18 cellular contexts compared by ENCODE assay signal in the genomic region with DNA sequence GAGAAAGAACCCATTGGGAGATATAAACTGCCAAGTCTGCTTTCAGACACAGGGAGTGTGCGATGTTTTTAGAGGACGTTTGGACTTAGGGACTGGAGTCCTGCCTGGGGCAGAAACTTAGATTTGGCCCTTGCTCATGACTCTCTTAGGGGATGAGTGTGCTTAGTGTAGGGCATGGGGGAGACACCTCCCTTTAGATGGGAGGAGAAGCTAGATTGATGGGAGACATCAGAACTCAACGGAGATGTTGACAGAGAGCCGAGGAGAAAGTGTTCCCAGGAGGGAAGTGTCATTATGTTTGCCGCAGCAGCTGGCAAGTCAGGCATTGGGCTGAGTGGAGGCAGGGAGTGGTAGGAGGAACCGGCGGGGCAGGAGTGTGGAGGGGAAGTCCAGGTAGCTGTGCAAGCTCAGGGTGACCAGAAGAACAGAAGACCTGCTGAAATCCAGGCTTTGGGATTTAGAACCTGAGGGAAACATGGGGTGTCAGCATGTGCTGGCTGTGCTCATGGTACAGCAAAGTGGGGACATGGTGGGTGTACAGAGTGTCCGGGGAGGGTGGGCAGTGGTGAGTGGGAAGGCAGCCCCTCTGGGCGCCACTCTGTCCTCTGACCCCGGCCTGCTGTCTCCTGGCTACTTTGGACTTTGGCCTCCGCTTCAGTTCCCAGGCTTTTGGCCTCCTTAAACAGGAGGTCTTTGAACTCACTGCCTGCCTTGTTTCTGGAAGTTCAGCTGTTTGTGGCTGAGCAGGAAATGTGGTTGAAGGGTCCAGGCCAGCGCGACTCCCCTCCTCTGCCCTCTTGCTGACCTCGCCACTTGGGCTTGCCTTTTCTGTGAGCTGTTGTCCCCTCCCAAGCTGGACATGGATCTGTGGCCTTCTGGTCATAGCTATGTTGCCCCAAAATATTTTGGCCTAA. TPM values are rescaled to one million over a fixed set of nuclear protein-coding genes. Genes with fewer than 3 reads are reported as not detected.
DNase-seq lines count a peak whose midpoint lies in the region; ATAC-seq, FAIRE-seq and TF ChIP-seq lines count a peak whose summit lies in the region.
"Had no signal": no experiment of that assay in that cellular context is flagged by ENCODE, and none has a peak within 500 bp of the region (broad histone marks: within the 10 kb centered on the region; RNA-seq: fewer than 3 reads in every experiment).

No MANE protein-coding gene starts in this region.

- TF ChIP-seq CTCF in bronchial epithelial cell (IDR thresholded peaks at IDR 0.05; ENCODE audit: insufficient read depth, low read length, severe bottlenecking) (no peak), gastroesophageal sphincter (IDR thresholded peaks at IDR 0.05) (no peak)

- H3K27ac ChIP-seq in mesodermal cell (ENCODE audit: low read depth, low read length, severe bottlenecking), result peak overlapping the region; percentile 19
- peak overlapping the region in 1 of 4 donors; percentile 16 for H3K27ac ChIP-seq in gastroesophageal sphincter
- H3K27ac ChIP-seq: psoas muscle had no signal

- TF ChIP-seq EP300 in gastroesophageal sphincter (IDR thresholded peaks at IDR 0.05), result no peak

- no peak for TF ChIP-seq POLR2A in gastroesophageal sphincter (IDR thresholded peaks at IDR 0.05)

- H3K9me3 ChIP-seq in mesodermal cell (ENCODE audit: control insufficient read depth, low read length) (no peaks in the 10 kb centered on the region), gastroesophageal sphincter (no peaks in the 10 kb centered on the region)
- H3K9me3 ChIP-seq: psoas muscle had no signal

- ATAC-seq in GM21576 (IDR thresholded peaks at IDR 0.05; ENCODE audit: unreplicated experiment), result no peak
- ATAC-seq in gastroesophageal sphincter, result no peak
- ATAC-seq in GM19328 (IDR thresholded peaks at IDR 0.05; ENCODE audit: unreplicated experiment), result no peak
- ATAC-seq: activated CD4-positive, CD25-positive, alpha-beta regulatory T cell treated with anti-CD3 and anti-CD28 coated beads, Interleukin-2, amount 50 U/mL, for 24 hours; activated T-cell treated with anti-CD3 and anti-CD28 coated beads, Interleukin-2, amount 50 U/mL, for 72 hours had no signal

- H3K36me3 ChIP-seq in bronchial epithelial cell (ENCODE audit: control insufficient read depth, insufficient read depth, low read length), result no peaks in the 10 kb centered on the region
- H3K36me3 ChIP-seq in mesodermal cell (ENCODE audit: control insufficient read depth, insufficient read depth, low read length), result no peaks in the 10 kb centered on the region
- peaks cover 0 to 26% of the 10 kb centered on the region in 2 donors for H3K36me3 ChIP-seq in gastroesophageal sphincter

- peak; percentile 17 for DNase-seq in COLO668 (lab: John Stamatoyannopoulos, UW; ENCODE audit: unreplicated experiment)
- peak; percentile 61 for DNase-seq in NCI-H1436 (lab: John Stamatoyannopoulos, UW)
- DNase-seq in bronchial epithelial cell (ENCODE audit: low read depth), result no peak
- DNase-seq in SKM-1 (lab: John Stamatoyannopoulos, UW; ENCODE audit: unreplicated experiment), result no peak
- DNase-seq: activated CD8-positive, alpha-beta memory T cell treated with anti-CD3 and anti-CD28 coated beads for 24 hours; activated naive CD4-positive, alpha-beta T cell treated with anti-CD3 and anti-CD28 coated beads, Interleukin-2, amount 50 U/mL, for 16 hours; activated T-cell treated with anti-CD3 and anti-CD28 coated beads, Interleukin-2, amount 50 U/mL, for 72 hours; effector memory CD4-positive, alpha-beta T cell; EL; HFFc6; NCI-H524 treated with DMSO at 0.1 percent for 48 hours; psoas muscle had no signal

- H3K4me1 ChIP-seq in mesodermal cell (ENCODE audit: control insufficient read depth, insufficient read depth, low read length, poor library complexity, severe bottlenecking), result peaks cover 10% of the 10 kb centered on the region
- peaks cover 3 to 46% (median 12%) of the 10 kb centered on the region in 3 donors for H3K4me1 ChIP-seq in gastroesophageal sphincter
- H3K4me1 ChIP-seq: psoas muscle had no signal

- peak; percentile 50 for FAIRE-seq in bronchial epithelial cell (lab: Jason Lieb, UNC)
- FAIRE-seq: urothelium cell line had no signal

- H3K4me3 ChIP-seq in bronchial epithelial cell (ENCODE audit: low read depth, low read length) (no peak overlapping the region), mesodermal cell (ENCODE audit: extremely low read depth, insufficient read depth, low read length, poor library complexity, severe bottlenecking) (no peak overlapping the region), gastroesophageal sphincter (no peak overlapping the region)
- H3K4me3 ChIP-seq: psoas muscle had no signal

- H3K27me3 ChIP-seq in bronchial epithelial cell (ENCODE audit: control insufficient read depth, insufficient read depth, low read length), result no peaks in the 10 kb centered on the region
- no peaks in the 10 kb centered on the region for H3K27me3 ChIP-seq in gastroesophageal sphincter

- WGBS in mesodermal cell (ENCODE audit: insufficient coverage in 2 of 2), 2 experiments, result 91 to 92% methylated on average over 10 to 14 of the region's 14 CpGs
- 72 to 78% methylated on average over 4 to 6 of the region's 14 CpGs for WGBS in gastroesophageal sphincter (ENCODE audit: low coverage in 1 of 2), 2 donors

RNA-seq across cellular contexts. Expression of a gene that starts 46.4 kb away (rescaled TPM):
- total RNA-seq in bronchial epithelial cell, result under 0.01 TPM in 1 of 2 replicates, not detected in the other
- polyA plus RNA-seq in mesodermal cell (2013, experiment 1 of 2), result 35.8 TPM
- 24.7 TPM for polyA plus RNA-seq in mesodermal cell (2013, experiment 2 of 2)
- 10 to 100 TPM; 60.0 to 95.6 (median 70.6) TPM for total RNA-seq in gastroesophageal sphincter
- total RNA-seq: HFFc6 had no signal

Comparison
In these comparisons a context has a peak if more than half of its experiments do, and no peak if none do; other contexts are left out.
1. DNase-seq: peak in COLO668 (single experiment) and NCI-H1436 (single experiment); none in bronchial epithelial cell (single experiment) and SKM-1 (single experiment).
2. RNA of a gene that starts 46.4 kb away (total RNA-seq): 60.0 to 95.6 TPM in gastroesophageal sphincter; under 0.01 TPM in bronchial epithelial cell; every median in the first group is over 10 times any median in the second.